18 cellular contexts compared by ENCODE assay signal in genomic region chr1:41827991-41828570, GRCh38.
"Had no signal": no experiment of that assay in that cellular context is flagged by ENCODE, and none has a peak within 500 bp of the region (broad histone marks: within the 10 kb centered on the region; RNA-seq: fewer than 3 reads in every experiment).

No MANE protein-coding gene starts in this region.

- H3K27me3 Mint-ChIP-seq: activated CD8-positive, alpha-beta memory T cell treated with anti-CD3 and anti-CD28 coated beads, Interleukin-2, amount 10 ng/mL, durations not matched to agents 7 days and 5 days; activated naive CD8-positive, alpha-beta T cell; activated T-cell treated with anti-CD3 and anti-CD28 coated beads, Interleukin-2, amount 50 U/mL, for 24 hours; memory B cell; natural killer cell treated with Interleukin-12 subunit alpha and Interleukin-12 subunit beta and Interleukin-15 and Interleukin-18, amount 100 ng/mL, for 72 hours; stimulated activated naive CD8-positive, alpha-beta T cell treated with anti-CD3 and anti-CD28 coated beads, Interleukin-15, amount 100 ng/mL, for 72 hours; T-cell had no signal

- H3K4me3 ChIP-seq: cardiac muscle cell, colonic mucosa, prostate gland, thoracic aorta had no signal

- H3K27ac Mint-ChIP-seq: activated CD8-positive, alpha-beta memory T cell treated with anti-CD3 and anti-CD28 coated beads, Interleukin-2, amount 10 ng/mL, durations not matched to agents 7 days and 5 days; activated naive CD8-positive, alpha-beta T cell; activated T-cell treated with anti-CD3 and anti-CD28 coated beads, Interleukin-2, amount 50 U/mL, for 24 hours; memory B cell; natural killer cell treated with Interleukin-12 subunit alpha and Interleukin-12 subunit beta and Interleukin-15 and Interleukin-18, amount 100 ng/mL, for 72 hours; stimulated activated naive CD8-positive, alpha-beta T cell treated with anti-CD3 and anti-CD28 coated beads, Interleukin-15, amount 100 ng/mL, for 72 hours; T-cell had no signal

- H3K27ac ChIP-seq: cardiac muscle cell, colonic mucosa, prostate gland had no signal

- ATAC-seq: activated CD8-positive, alpha-beta memory T cell treated with anti-CD3 and anti-CD28 coated beads, Interleukin-2, amount 10 ng/mL, durations not matched to agents 7 days and 5 days; natural killer cell treated with Interleukin-12 subunit alpha and Interleukin-12 subunit beta and Interleukin-15 and Interleukin-18, amount 100 ng/mL, for 72 hours; stimulated activated naive CD8-positive, alpha-beta T cell treated with anti-CD3 and anti-CD28 coated beads, Interleukin-15, amount 100 ng/mL, for 72 hours; T-cell had no signal

- H3K36me3 Mint-ChIP-seq: activated CD8-positive, alpha-beta memory T cell treated with anti-CD3 and anti-CD28 coated beads, Interleukin-2, amount 10 ng/mL, durations not matched to agents 7 days and 5 days; activated naive CD8-positive, alpha-beta T cell; memory B cell; natural killer cell treated with Interleukin-12 subunit alpha and Interleukin-12 subunit beta and Interleukin-15 and Interleukin-18, amount 100 ng/mL, for 72 hours; T-cell had no signal

- H3K4me1 Mint-ChIP-seq: activated CD8-positive, alpha-beta memory T cell treated with anti-CD3 and anti-CD28 coated beads, Interleukin-2, amount 10 ng/mL, durations not matched to agents 7 days and 5 days; stimulated activated naive CD8-positive, alpha-beta T cell treated with anti-CD3 and anti-CD28 coated beads, Interleukin-15, amount 100 ng/mL, for 72 hours; T-cell had no signal

- H3K27me3 ChIP-seq: cardiac muscle cell, colonic mucosa had no signal

- DNase-seq: activated CD4-positive, alpha-beta T cell treated with anti-CD3 and anti-CD28 coated beads for 1 hour; activated CD4-positive, alpha-beta T cell treated with anti-CD3 and anti-CD28 coated beads, Interleukin-2, amount 50 U/mL, for 48 hours; activated CD8-positive, alpha-beta memory T cell treated with anti-CD3 and anti-CD28 coated beads, Interleukin-2, amount 10 ng/mL, durations not matched to agents 7 days and 5 days; activated effector memory CD4-positive, alpha-beta T cell treated with Interleukin-2 at 50 U/mL for 16 hours; activated T-cell treated with anti-CD3 and anti-CD28 coated beads, Interleukin-2, amount 50 U/mL, for 24 hours; colonic mucosa; foreskin fibroblast; stimulated activated CD4-positive, alpha-beta T cell treated with anti-CD3 and anti-CD28 coated beads, Interleukin-15, amount 100 ng/mL, for 24 hours; stimulated activated CD4-positive, alpha-beta T cell treated with anti-CD3 and anti-CD28 coated beads, Interleukin-4, amount 100 ng/mL, for 4 hours; stimulated activated naive CD8-positive, alpha-beta T cell treated with anti-CD3 and anti-CD28 coated beads, Interleukin-15, amount 100 ng/mL, for 72 hours; T-cell; T1000 had no signal

- H3K9me3 ChIP-seq: colonic mucosa, prostate gland, thoracic aorta had no signal

- H3K4me1 ChIP-seq: colonic mucosa, prostate gland had no signal

- H3K36me3 ChIP-seq: cardiac muscle cell, colonic mucosa, prostate gland, thoracic aorta had no signal

- H3K9me3 Mint-ChIP-seq: activated T-cell treated with anti-CD3 and anti-CD28 coated beads, Interleukin-2, amount 50 U/mL, for 24 hours; memory B cell; natural killer cell treated with Interleukin-12 subunit alpha and Interleukin-12 subunit beta and Interleukin-15 and Interleukin-18, amount 100 ng/mL, for 72 hours; stimulated activated naive CD8-positive, alpha-beta T cell treated with anti-CD3 and anti-CD28 coated beads, Interleukin-15, amount 100 ng/mL, for 72 hours; T-cell had no signal

- H3K4me3 Mint-ChIP-seq: activated CD8-positive, alpha-beta memory T cell treated with anti-CD3 and anti-CD28 coated beads, Interleukin-2, amount 10 ng/mL, durations not matched to agents 7 days and 5 days; activated naive CD8-positive, alpha-beta T cell; activated T-cell treated with anti-CD3 and anti-CD28 coated beads, Interleukin-2, amount 50 U/mL, for 24 hours; memory B cell; natural killer cell treated with Interleukin-12 subunit alpha and Interleukin-12 subunit beta and Interleukin-15 and Interleukin-18, amount 100 ng/mL, for 72 hours; stimulated activated naive CD8-positive, alpha-beta T cell treated with anti-CD3 and anti-CD28 coated beads, Interleukin-15, amount 100 ng/mL, for 72 hours; T-cell had no signal
